18 cellular contexts compared by ENCODE assay signal in genomic region chr10:11680496-11680895, GRCh38.
"Had no signal": no experiment of that assay in that cellular context is flagged by ENCODE, and none has a peak within 500 bp of the region (broad histone marks: within the 10 kb centered on the region; RNA-seq: fewer than 3 reads in every experiment).

No MANE protein-coding gene starts in this region.

- H3K27ac ChIP-seq: heart left ventricle, ovary, right atrium auricular region, sigmoid colon, skin epidermis had no signal

- ATAC-seq: esophagus mucosa, heart left ventricle, left colon, left ventricle myocardium superior, mucosa of descending colon, natural killer cell had no signal

- H3K4me3 ChIP-seq: heart left ventricle, mucosa of descending colon, ovary, right atrium auricular region, sigmoid colon, skin epidermis had no signal

- H3K36me3 ChIP-seq: heart left ventricle, ovary, right atrium auricular region, sigmoid colon had no signal

- DNase-seq: effector CD4-positive, alpha-beta T cell; heart left ventricle; hippocampal formation; left colon; left ventricle myocardium superior; mucosa of descending colon; natural killer cell; nucleus accumbens; stimulated activated CD4-positive, alpha-beta T cell treated with anti-CD3 and anti-CD28 coated beads, Interleukin-12 subunit alpha, Interleukin-12 subunit beta, amount 100 ng/mL, for 4 hours; stimulated activated naive CD4-positive, alpha-beta T cell treated with Interleukin-2 at 50 U/mL for 16 hours; trophoblast cell had no signal

- FAIRE-seq: colon, frontal cortex had no signal

- H3K9me3 ChIP-seq: heart left ventricle, mucosa of descending colon, ovary, right atrium auricular region, sigmoid colon had no signal

- H3K27me3 ChIP-seq: ovary, right atrium auricular region had no signal
